1 cellular context compared by ENCODE assay signal in the genomic region with DNA sequence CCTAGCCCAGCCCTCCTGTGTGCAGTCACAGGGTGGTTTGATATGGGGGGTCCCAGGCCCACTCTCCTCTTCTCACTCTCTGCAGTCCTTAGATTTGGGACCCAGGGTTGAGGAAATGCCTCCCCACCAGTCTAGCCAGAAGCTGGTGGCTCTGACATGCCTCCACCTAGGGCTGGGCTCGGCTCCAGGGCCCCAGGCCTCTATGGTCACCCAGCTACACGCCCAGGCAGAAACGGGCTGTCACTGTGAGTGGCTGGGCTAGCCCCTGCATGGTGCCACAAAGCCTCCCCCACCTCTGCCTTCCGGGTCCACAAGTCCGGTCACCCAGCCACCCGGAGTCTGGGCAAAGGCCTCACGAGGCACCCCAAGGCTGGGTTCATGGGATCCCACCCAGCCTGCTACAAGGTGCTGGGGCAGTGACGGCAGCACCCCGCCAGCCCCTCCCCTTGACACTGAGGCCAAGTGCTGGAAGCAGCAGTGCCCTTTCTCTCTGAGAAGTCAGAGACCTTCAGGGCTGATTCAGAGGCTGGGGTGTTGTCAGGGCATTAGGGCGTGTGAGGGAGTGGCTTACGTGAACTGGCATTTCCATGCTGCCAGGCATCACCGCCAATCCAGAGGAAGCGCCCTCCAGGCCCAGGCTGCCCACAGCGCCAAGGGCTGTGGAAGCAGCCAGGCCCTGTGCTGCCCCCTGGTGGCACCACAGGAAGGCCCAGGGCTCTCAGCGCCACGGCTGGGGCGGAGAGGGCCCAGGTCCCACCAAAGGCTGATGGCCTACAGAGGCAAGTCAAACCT.
TF ChIP-seq lines count a peak whose summit lies in the region.

No MANE protein-coding gene starts in this region.

TF ChIP-seq in K562, 482 proteins besides CTCF, POLR2A, EP300 and RAD21 (continued from another document and continues in another):
- TF ChIP-seq E2F1 (CRISPR knock-in tag; IDR thresholded peaks at IDR 0.05) (0 out of 2 replicates have a peak, but pooled peaks have one; percentile 37), TAL1 (IDR thresholded peaks at IDR 0.05) (no peak), ZNF583 (CRISPR knock-in tag; IDR thresholded peaks at IDR 0.05) (peak; percentile 50; the same call in 1 of the 2 replicates), DMBX1 (CRISPR knock-in tag; IDR thresholded peaks at IDR 0.05; ENCODE audit: borderline replicate concordance) (no peak; the same call in 1 of the 2 replicates), KAT8 (IDR thresholded peaks at IDR 0.05; ENCODE audit: low read depth) (no peak), ZNF23 (CRISPR knock-in tag; IDR thresholded peaks at IDR 0.05) (0 out of 2 replicates have a peak, but pooled peaks have one; percentile 37), SIX5 (IDR thresholded peaks at IDR 0.05; ENCODE audit: borderline replicate concordance in 1 of 2, insufficient read depth in 1 of 2, low read depth in 1 of 2, low read length in 2 of 2) (no peak), ZNF212 (CRISPR knock-in tag; IDR thresholded peaks at IDR 0.05) (no peak), RNF219 (CRISPR knock-in tag; IDR thresholded peaks at IDR 0.05) (no peak), MAZ (CRISPR knock-in tag; conservative IDR thresholded peaks at IDR 0.05 in 1 of 2, IDR thresholded peaks at IDR 0.05 in 1 of 2) (peak; percentile 59 to 80), CBFB (CRISPR knock-in tag; IDR thresholded peaks at IDR 0.05) (peak; percentile 86), ZNF75A (CRISPR knock-in tag; IDR thresholded peaks at IDR 0.05) (no peak), TFAM (CRISPR knock-in tag; conservative IDR thresholded peaks at IDR 0.05) (no peak), PYGO2 (tag; IDR thresholded peaks at IDR 0.05) (no peak), NFIC (IDR thresholded peaks at IDR 0.05) (peak; percentile 31; the same call in 1 of the 2 replicates), ZNF668 (CRISPR knock-in tag; IDR thresholded peaks at IDR 0.05) (no peak), ADNP (tag; IDR thresholded peaks at IDR 0.05) (no peak), SNRNP70 (optimal IDR thresholded peaks at IDR 0.05; ENCODE audit: low read depth, low read length) (no peak), ZEB2 (IDR thresholded peaks at IDR 0.05) (no peak), KLF16 (IDR thresholded peaks at IDR 0.05) (peak; percentile 18; the same call in 1 of the 2 replicates), NBN (IDR thresholded peaks at IDR 0.05; ENCODE audit: low read depth) (no peak; the same call in 1 of the 2 replicates), DNMT1 (IDR thresholded peaks at IDR 0.05) (no peak), BRD9 (IDR thresholded peaks at IDR 0.05; ENCODE audit: low read depth, partially characterized antibody) (no peak), NR2F6 (CRISPR knock-in tag; IDR thresholded peaks at IDR 0.05) (no peak), KLF13 (tag; IDR thresholded peaks at IDR 0.05; ENCODE audit: borderline replicate concordance, low read depth) (peak; percentile 7; the same call in 1 of the 2 replicates), ZFP1 (CRISPR knock-in tag; IDR thresholded peaks at IDR 0.05) (no peak), PHB2 (IDR thresholded peaks at IDR 0.05; ENCODE audit: low read depth) (no peak), SPI1 (IDR thresholded peaks at IDR 0.05; ENCODE audit: borderline replicate concordance, low read depth, low read length) (no peak), SREBF2 (CRISPR knock-in tag; IDR thresholded peaks at IDR 0.05) (no peak)
- TF ChIP-seq, protein P1, sequence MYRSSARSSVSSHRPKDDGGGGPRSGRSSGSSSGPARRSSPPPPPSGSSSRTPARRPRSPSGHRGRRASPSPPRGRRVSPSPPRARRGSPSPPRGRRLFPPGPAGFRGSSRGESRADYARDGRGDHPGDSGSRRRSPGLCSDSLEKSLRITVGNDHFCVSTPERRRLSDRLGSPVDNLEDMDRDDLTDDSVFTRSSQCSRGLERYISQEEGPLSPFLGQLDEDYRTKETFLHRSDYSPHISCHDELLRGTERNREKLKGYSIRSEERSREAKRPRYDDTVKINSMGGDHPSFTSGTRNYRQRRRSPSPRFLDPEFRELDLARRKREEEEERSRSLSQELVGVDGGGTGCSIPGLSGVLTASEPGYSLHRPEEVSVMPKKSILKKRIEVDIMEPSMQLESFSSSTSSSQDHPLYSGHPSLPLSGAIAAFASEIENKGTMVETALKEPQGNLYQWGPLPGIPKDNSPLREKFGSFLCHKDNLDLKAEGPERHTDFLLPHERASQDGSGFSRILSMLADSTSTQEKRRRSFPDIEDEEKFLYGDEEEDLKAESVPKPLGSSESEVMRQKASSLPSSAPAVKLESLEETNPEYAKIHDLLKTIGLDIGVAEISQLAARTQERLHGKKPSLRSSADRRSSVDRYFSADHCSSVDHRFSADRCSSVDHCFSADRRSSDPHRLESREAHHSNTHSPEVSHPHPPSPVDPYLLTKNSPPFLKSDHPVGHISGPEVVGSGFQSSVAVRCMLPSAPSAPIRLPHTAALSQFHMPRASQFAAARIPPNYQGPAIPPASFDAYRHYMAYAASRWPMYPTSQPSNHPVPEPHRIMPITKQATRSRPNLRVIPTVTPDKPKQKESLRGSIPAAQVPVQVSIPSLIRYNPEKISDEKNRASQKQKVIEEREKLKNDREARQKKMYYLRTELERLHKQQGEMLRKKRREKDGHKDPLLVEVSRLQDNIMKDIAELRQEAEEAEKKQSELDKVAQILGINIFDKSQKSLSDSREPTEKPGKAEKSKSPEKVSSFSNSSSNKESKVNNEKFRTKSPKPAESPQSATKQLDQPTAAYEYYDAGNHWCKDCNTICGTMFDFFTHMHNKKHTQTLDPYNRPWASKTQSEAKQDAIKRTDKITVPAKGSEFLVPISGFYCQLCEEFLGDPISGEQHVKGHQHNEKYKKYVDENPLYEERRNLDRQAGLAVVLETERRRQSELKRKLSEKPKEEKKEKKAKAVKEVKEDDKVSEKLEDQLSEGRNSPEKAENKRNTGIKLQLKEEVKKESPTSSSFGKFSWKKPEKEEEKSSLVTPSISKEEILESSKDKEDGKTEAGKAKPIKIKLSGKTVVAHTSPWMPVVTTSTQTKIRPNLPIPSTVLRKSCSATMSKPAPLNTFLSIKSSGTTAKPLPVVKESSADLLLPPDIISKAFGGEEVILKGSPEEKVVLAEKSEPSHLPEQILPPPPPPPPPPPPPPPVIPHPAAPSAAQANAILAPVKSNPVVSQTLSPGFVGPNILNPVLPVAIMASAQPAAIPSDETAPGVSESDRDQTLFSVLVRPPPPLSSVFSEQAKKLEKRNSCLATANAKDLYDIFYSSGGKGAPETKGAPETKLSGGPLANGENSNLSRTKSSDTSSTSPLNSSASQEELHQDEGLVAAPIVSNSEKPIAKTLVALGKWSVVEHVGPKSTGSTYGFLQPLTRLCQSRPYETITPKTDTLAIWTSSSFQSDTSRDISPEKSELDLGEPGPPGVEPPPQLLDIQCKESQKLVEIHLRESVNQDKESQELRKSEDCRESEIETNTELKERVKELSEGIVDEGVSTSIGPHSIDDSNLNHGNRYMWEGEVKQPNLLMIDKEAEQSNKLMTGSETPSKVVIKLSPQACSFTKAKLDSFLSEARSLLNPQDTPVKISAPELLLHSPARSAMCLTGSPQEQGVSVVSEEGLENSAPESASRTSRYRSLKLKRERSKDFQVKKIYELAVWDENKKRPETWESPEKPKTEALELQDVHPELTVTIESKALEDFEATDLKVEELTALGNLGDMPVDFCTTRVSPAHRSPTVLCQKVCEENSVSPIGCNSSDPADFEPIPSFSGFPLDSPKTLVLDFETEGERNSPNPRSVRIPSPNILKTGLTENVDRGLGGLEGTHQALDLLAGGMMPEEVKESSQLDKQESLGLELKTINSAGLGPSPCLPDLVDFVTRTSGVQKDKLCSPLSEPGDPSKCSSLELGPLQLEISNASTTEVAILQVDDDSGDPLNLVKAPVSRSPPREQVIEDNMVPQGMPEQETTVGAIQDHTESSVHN (IDR thresholded peaks at IDR 0.05; ENCODE audit: borderline replicate concordance in 1 of 2, low read depth in 1 of 2): no peak
- TF ChIP-seq, protein P2, sequence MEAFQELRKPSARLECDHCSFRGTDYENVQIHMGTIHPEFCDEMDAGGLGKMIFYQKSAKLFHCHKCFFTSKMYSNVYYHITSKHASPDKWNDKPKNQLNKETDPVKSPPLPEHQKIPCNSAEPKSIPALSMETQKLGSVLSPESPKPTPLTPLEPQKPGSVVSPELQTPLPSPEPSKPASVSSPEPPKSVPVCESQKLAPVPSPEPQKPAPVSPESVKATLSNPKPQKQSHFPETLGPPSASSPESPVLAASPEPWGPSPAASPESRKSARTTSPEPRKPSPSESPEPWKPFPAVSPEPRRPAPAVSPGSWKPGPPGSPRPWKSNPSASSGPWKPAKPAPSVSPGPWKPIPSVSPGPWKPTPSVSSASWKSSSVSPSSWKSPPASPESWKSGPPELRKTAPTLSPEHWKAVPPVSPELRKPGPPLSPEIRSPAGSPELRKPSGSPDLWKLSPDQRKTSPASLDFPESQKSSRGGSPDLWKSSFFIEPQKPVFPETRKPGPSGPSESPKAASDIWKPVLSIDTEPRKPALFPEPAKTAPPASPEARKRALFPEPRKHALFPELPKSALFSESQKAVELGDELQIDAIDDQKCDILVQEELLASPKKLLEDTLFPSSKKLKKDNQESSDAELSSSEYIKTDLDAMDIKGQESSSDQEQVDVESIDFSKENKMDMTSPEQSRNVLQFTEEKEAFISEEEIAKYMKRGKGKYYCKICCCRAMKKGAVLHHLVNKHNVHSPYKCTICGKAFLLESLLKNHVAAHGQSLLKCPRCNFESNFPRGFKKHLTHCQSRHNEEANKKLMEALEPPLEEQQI (IDR thresholded peaks at IDR 0.05): no peak
- TF ChIP-seq, protein P3, sequence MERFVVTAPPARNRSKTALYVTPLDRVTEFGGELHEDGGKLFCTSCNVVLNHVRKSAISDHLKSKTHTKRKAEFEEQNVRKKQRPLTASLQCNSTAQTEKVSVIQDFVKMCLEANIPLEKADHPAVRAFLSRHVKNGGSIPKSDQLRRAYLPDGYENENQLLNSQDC (CRISPR knock-in tag; IDR thresholded peaks at IDR 0.05): no peak
- TF ChIP-seq, protein P4, sequence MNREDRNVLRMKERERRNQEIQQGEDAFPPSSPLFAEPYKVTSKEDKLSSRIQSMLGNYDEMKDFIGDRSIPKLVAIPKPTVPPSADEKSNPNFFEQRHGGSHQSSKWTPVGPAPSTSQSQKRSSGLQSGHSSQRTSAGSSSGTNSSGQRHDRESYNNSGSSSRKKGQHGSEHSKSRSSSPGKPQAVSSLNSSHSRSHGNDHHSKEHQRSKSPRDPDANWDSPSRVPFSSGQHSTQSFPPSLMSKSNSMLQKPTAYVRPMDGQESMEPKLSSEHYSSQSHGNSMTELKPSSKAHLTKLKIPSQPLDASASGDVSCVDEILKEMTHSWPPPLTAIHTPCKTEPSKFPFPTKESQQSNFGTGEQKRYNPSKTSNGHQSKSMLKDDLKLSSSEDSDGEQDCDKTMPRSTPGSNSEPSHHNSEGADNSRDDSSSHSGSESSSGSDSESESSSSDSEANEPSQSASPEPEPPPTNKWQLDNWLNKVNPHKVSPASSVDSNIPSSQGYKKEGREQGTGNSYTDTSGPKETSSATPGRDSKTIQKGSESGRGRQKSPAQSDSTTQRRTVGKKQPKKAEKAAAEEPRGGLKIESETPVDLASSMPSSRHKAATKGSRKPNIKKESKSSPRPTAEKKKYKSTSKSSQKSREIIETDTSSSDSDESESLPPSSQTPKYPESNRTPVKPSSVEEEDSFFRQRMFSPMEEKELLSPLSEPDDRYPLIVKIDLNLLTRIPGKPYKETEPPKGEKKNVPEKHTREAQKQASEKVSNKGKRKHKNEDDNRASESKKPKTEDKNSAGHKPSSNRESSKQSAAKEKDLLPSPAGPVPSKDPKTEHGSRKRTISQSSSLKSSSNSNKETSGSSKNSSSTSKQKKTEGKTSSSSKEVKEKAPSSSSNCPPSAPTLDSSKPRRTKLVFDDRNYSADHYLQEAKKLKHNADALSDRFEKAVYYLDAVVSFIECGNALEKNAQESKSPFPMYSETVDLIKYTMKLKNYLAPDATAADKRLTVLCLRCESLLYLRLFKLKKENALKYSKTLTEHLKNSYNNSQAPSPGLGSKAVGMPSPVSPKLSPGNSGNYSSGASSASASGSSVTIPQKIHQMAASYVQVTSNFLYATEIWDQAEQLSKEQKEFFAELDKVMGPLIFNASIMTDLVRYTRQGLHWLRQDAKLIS (CRISPR knock-in tag; IDR thresholded peaks at IDR 0.05): no peak
